In the genomic region with DNA sequence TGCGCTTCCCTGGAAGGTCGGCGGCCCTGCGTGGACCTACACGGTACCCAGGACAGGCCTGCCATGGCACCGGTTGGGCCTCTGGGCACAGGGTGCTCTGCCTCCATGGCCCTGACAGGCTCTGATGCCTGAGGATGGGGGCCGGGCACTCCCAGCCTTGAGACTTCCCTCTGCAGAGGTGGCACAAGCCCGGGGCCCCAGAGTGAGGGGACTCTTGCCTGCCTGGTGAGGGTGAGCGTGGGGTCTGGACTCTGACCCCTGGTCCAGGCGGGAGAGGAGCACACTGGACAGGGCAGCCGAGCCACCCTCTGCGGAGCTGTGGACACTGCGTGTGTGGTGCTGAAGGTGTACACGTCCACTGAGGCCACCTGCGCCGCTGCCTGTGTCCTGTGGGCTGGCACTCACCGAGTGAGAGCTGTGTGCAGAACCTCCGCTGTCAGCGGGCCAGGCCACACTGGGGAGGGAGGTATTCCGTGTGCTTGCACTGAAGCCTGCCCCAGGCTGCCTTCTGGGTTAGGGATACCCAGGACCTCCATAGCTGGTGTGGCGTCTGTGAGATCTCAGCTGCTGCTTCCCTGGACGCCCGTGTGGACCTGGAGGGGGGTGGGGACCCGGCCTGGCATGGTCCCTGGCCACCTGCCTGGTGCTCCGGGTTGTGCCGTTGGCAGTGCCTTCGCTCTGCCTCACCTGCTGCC, we compare ENCODE assay signal across 1 cellular context.
A peak's percentile ranks its signal among the peaks of the same experiment; 100 is the strongest.
TF ChIP-seq lines count a peak whose summit lies in the region.

No MANE protein-coding gene starts in this region.

TF ChIP-seq in HEK293, 187 proteins besides CTCF, POLR2A, EP300 and RAD21 (continued from another document):
- TF ChIP-seq, protein P1, sequence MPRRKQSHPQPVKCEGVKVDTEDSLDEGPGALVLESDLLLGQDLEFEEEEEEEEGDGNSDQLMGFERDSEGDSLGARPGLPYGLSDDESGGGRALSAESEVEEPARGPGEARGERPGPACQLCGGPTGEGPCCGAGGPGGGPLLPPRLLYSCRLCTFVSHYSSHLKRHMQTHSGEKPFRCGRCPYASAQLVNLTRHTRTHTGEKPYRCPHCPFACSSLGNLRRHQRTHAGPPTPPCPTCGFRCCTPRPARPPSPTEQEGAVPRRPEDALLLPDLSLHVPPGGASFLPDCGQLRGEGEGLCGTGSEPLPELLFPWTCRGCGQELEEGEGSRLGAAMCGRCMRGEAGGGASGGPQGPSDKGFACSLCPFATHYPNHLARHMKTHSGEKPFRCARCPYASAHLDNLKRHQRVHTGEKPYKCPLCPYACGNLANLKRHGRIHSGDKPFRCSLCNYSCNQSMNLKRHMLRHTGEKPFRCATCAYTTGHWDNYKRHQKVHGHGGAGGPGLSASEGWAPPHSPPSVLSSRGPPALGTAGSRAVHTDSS (tag by site-specific recombination; IDR thresholded peaks at IDR 0.05) = no peak
- peak; percentile 81 for TF ChIP-seq ZNF600 (tag by site-specific recombination; IDR thresholded peaks at IDR 0.05)
- TF ChIP-seq ZNF148 (tag by site-specific recombination; IDR thresholded peaks at IDR 0.05; ENCODE audit: borderline replicate concordance) = no peak
